12 cellular contexts compared by ENCODE assay signal in genomic region chr20:34024733-34025351, GRCh38. TPM values are rescaled to one million over a fixed set of nuclear protein-coding genes. Genes with fewer than 3 reads are reported as not detected.
DNase-seq lines count a peak whose midpoint lies in the region; ATAC-seq and TF ChIP-seq lines count a peak whose summit lies in the region.
"Had no signal": no experiment of that assay in that cellular context is flagged by ENCODE, and none has a peak within 500 bp of the region (broad histone marks: within the 10 kb centered on the region; RNA-seq: fewer than 3 reads in every experiment).

No MANE protein-coding gene starts in this region.

- peaks cover 45 to 89% (median 68%) of the 10 kb centered on the region in 4 donors for H3K4me1 Mint-ChIP-seq in CD4-positive, CD25-positive, alpha-beta regulatory T cell
- peaks cover 47% of the 10 kb centered on the region for H3K4me1 Mint-ChIP-seq in glutamatergic neuron (ENCODE audit: low read depth, unreplicated experiment)

- peak overlapping the region; percentile 18; the same call in 1 of the 2 replicates for H3K4me2 ChIP-seq in MM.1S (ENCODE audit: low read depth, low read length)
- H3K4me2 ChIP-seq in parathyroid adenoma (ENCODE audit: low read length): peak overlapping the region; percentile 33

- no peaks in the 10 kb centered on the region for H3K9me2 ChIP-seq in MM.1S (replicated peaks; ENCODE audit: insufficient read depth, low read length)

- no peak for DNase-seq in CD4-positive, CD25-positive, alpha-beta regulatory T cell
- DNase-seq in MM.1S (peak; percentile 41), glutamatergic neuron (no peak), NCI-H82 (lab: John Stamatoyannopoulos, UW) (no peak), upper lobe of left lung (no peak), NCI-H2029 (lab: John Stamatoyannopoulos, UW) (no peak)
- DNase-seq: activated naive CD4-positive, alpha-beta T cell; Calu3; cerebellar nuclear complex; NCI-H2107; sigmoid colon had no signal

- no peak overlapping the region for H3K4me3 ChIP-seq in CD4-positive, CD25-positive, alpha-beta regulatory T cell (ENCODE audit: low read depth, low read length)
- H3K4me3 ChIP-seq in MM.1S (ENCODE audit: low read length) (no peak overlapping the region), parathyroid adenoma (ENCODE audit: low read depth, low read length) (no peak overlapping the region), upper lobe of left lung (no peak overlapping the region)
- H3K4me3 ChIP-seq: sigmoid colon had no signal

- TF ChIP-seq POLR2A in upper lobe of left lung (IDR thresholded peaks at IDR 0.05): no peak

- no peak for TF ChIP-seq CTCF in MM.1S (IDR thresholded peaks at IDR 0.05; ENCODE audit: low read length)
- no peak for TF ChIP-seq CTCF in glutamatergic neuron (IDR thresholded peaks at IDR 0.05; ENCODE audit: partially characterized antibody, unreplicated experiment)
- no peak for TF ChIP-seq CTCF in parathyroid adenoma (IDR thresholded peaks at IDR 0.05)
- TF ChIP-seq CTCF in upper lobe of left lung (IDR thresholded peaks at IDR 0.05): no peak

- H3K79me2 ChIP-seq in MM.1S (ENCODE audit: low read length) (peaks cover 98% of the 10 kb centered on the region), parathyroid adenoma (peaks cover 64% of the 10 kb centered on the region)

- H3F3A ChIP-seq in MM.1S (ENCODE audit: insufficient read depth, low read length): peaks cover 38% of the 10 kb centered on the region

- peaks cover 0 to 2% (median 0%) of the 10 kb centered on the region in 7 donors for H3K9me3 Mint-ChIP-seq in CD4-positive, CD25-positive, alpha-beta regulatory T cell
- H3K9me3 Mint-ChIP-seq in glutamatergic neuron (ENCODE audit: unreplicated experiment): peaks cover 7% of the 10 kb centered on the region

- ATAC-seq in CD4-positive, CD25-positive, alpha-beta regulatory T cell (ENCODE audit: low read depth in 2 of 2): no peak
- ATAC-seq in upper lobe of left lung (ENCODE audit: low FRiP score in 2 of 2): no peak

- H3K36me3 ChIP-seq in CD4-positive, CD25-positive, alpha-beta regulatory T cell (ENCODE audit: control insufficient read depth, insufficient read depth, low read length): peaks cover 5% of the 10 kb centered on the region
- no peaks in the 10 kb centered on the region for H3K36me3 ChIP-seq in MM.1S (replicated peaks; ENCODE audit: insufficient read depth, low read length)
- H3K36me3 ChIP-seq in parathyroid adenoma (ENCODE audit: control insufficient read depth, insufficient read depth, low read length): no peaks in the 10 kb centered on the region
- no peaks in the 10 kb centered on the region for H3K36me3 ChIP-seq in upper lobe of left lung
- H3K36me3 ChIP-seq: sigmoid colon had no signal

- no peaks in the 10 kb centered on the region for H3K27me3 ChIP-seq in CD4-positive, CD25-positive, alpha-beta regulatory T cell (ENCODE audit: control insufficient read depth, insufficient read depth, low read length)
- H3K27me3 ChIP-seq in MM.1S (replicated peaks; ENCODE audit: insufficient read depth, low read length): no peaks in the 10 kb centered on the region
- H3K27me3 ChIP-seq in parathyroid adenoma (ENCODE audit: control insufficient read depth, insufficient read depth, low read length): no peaks in the 10 kb centered on the region
- H3K27me3 ChIP-seq in upper lobe of left lung: no peaks in the 10 kb centered on the region
- H3K27me3 ChIP-seq: sigmoid colon had no signal

- no peaks in the 10 kb centered on the region for H3K9me3 ChIP-seq in CD4-positive, CD25-positive, alpha-beta regulatory T cell (ENCODE audit: control insufficient read depth in 2 of 2, low read length in 2 of 2)
- H3K9me3 ChIP-seq in MM.1S (replicated peaks; ENCODE audit: insufficient read depth, low read length) (no peaks in the 10 kb centered on the region), parathyroid adenoma (ENCODE audit: control insufficient read depth, low read length) (no peaks in the 10 kb centered on the region), upper lobe of left lung (no peaks in the 10 kb centered on the region)
- H3K9me3 ChIP-seq: sigmoid colon had no signal

- H3K27ac Mint-ChIP-seq in CD4-positive, CD25-positive, alpha-beta regulatory T cell: peak overlapping the region; percentile 38 to 76 (median 62)
- H3K27ac Mint-ChIP-seq in glutamatergic neuron (ENCODE audit: unreplicated experiment): peak overlapping the region; percentile 94

- H2AFZ ChIP-seq in MM.1S (ENCODE audit: low read length): no peak overlapping the region
- H2AFZ ChIP-seq in parathyroid adenoma: no peak overlapping the region

- no peaks in the 10 kb centered on the region for H3K36me3 Mint-ChIP-seq in CD4-positive, CD25-positive, alpha-beta regulatory T cell
- H3K36me3 Mint-ChIP-seq in glutamatergic neuron (ENCODE audit: unreplicated experiment): no peaks in the 10 kb centered on the region

- peaks cover 44% of the 10 kb centered on the region for H3K4me1 ChIP-seq in CD4-positive, CD25-positive, alpha-beta regulatory T cell (ENCODE audit: control insufficient read depth, insufficient read depth, low read length, poor library complexity, severe bottlenecking)
- peaks cover 51% of the 10 kb centered on the region for H3K4me1 ChIP-seq in MM.1S (ENCODE audit: low read length)
- peaks cover 38% of the 10 kb centered on the region for H3K4me1 ChIP-seq in parathyroid adenoma
- peaks cover 44 to 57% (median 50%) of the 10 kb centered on the region in 4 donors for H3K4me1 ChIP-seq in upper lobe of left lung

- TF ChIP-seq EP300 in upper lobe of left lung (IDR thresholded peaks at IDR 0.05): no peak

- peak overlapping the region in 2 of 4 donors; percentile 22 to 38 for H3K4me3 Mint-ChIP-seq in CD4-positive, CD25-positive, alpha-beta regulatory T cell
- H3K4me3 Mint-ChIP-seq in glutamatergic neuron (ENCODE audit: unreplicated experiment): peak overlapping the region; percentile 57

- H3K27ac ChIP-seq in CD4-positive, CD25-positive, alpha-beta regulatory T cell (ENCODE audit: insufficient read depth, low read length, poor library complexity, severe bottlenecking): no peak overlapping the region
- H3K27ac ChIP-seq in MM.1S (ENCODE audit: low read length) (peak overlapping the region; percentile 80; the same call in 1 of the 2 replicates), parathyroid adenoma (peak overlapping the region; percentile 12), upper lobe of left lung (peak overlapping the region in 1 of 4 donors; percentile 20)
- H3K27ac ChIP-seq: sigmoid colon had no signal

- no peaks in the 10 kb centered on the region for H3K27me3 Mint-ChIP-seq in CD4-positive, CD25-positive, alpha-beta regulatory T cell
- H3K27me3 Mint-ChIP-seq in glutamatergic neuron (ENCODE audit: unreplicated experiment): peaks cover 3% of the 10 kb centered on the region

- 28 to 29% methylated on average over 4 to 5 of the region's 5 CpGs for WGBS in upper lobe of left lung, 2 donors

- H4K20me1 ChIP-seq in MM.1S (ENCODE audit: insufficient read depth, low read length): peaks cover 51% of the 10 kb centered on the region

- no peak overlapping the region for H3K9ac ChIP-seq in MM.1S (ENCODE audit: low read length)
- no peak overlapping the region for H3K9ac ChIP-seq in parathyroid adenoma

RNA-seq across cellular contexts. Expression of gene RALY, which starts 31.1 kb away (rescaled TPM):
- total RNA-seq in CD4-positive, CD25-positive, alpha-beta regulatory T cell: 170 TPM
- polyA plus RNA-seq in CD4-positive, CD25-positive, alpha-beta regulatory T cell: 100 to 1,000 TPM; 160 to 216 (median 194) TPM
- total RNA-seq in glutamatergic neuron (ENCODE audit: unreplicated experiment): 234 TPM
- 100 to 1,000 TPM; 116 to 157 (median 147) TPM for total RNA-seq in upper lobe of left lung
